In the genomic region with DNA sequence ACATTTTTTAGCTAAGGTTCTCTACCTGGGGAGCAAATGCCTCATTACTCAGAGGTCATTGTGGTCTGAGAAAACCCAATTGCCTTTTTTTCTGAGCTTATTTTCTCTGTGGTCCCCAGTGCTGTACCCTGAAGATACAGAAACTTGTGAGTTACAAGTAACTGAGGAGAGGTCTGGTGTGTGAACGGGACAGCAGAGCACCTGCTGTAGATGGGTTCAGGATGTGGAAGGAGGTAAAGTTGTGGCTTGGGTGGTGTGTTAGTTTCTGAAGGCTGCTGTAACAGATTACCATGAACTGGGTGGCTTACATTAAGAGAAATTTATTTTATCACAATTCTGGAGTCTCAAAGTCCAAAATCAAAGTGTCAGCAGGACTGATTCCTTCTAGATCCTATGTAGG, we compare ENCODE assay signal across 29 cellular contexts.
"Had no signal": no experiment of that assay in that cellular context is flagged by ENCODE, and none has a peak within 500 bp of the region (broad histone marks: within the 10 kb centered on the region; RNA-seq: fewer than 3 reads in every experiment).

No MANE protein-coding gene starts in this region.

- FAIRE-seq: small intestine, urothelium cell line had no signal

- H2AFZ ChIP-seq: parathyroid adenoma had no signal

- H3K4me3 ChIP-seq: ovary, psoas muscle, right lobe of liver, sigmoid colon, stomach, thoracic aorta, thyroid gland, tibial nerve, upper lobe of left lung, vagina had no signal

- H3K9me3 ChIP-seq: neutrophil, ovary, psoas muscle, right lobe of liver, sigmoid colon, stomach, thoracic aorta, thyroid gland, upper lobe of left lung, vagina had no signal

- H3K27me3 Mint-ChIP-seq: progenitor cell of endocrine pancreas; stimulated activated naive B cell treated with anti-CD40 and anti-IgM and Interleukin-4, amounts not matched to agents 10 μg/mL and 1 μg/mL and 100 μg/mL, for 72 hours had no signal

- H3K79me2 ChIP-seq: parathyroid adenoma had no signal

- H3K27me3 ChIP-seq: neutrophil, ovary, right lobe of liver, sigmoid colon, stomach, thyroid gland, tibial nerve, upper lobe of left lung, vagina had no signal

- H3K27ac Mint-ChIP-seq: naive thymus-derived CD4-positive, alpha-beta T cell; nephron; progenitor cell of endocrine pancreas; stimulated activated effector memory CD8-positive, alpha-beta T cell treated with anti-CD3 and anti-CD28 coated beads, Interleukin-12 subunit alpha, Interleukin-12 subunit beta, amount 100 ng/mL, for 72 hours; stimulated activated naive B cell treated with anti-CD40 and anti-IgM and Interleukin-4, amounts not matched to agents 10 μg/mL and 1 μg/mL and 100 μg/mL, for 72 hours; stimulated activated naive CD8-positive, alpha-beta T cell treated with anti-CD3 and anti-CD28 coated beads, Interleukin-15, Interleukin-2, amounts not matched to agents 100 ng/mL and 50 ng/mL, for 24 hours had no signal

- DNase-seq: naive thymus-derived CD4-positive, alpha-beta T cell; nucleus accumbens; ovary; posterior cingulate gyrus; psoas muscle; right cardiac atrium; right lobe of liver; sigmoid colon; small intestine; stimulated activated CD4-positive, alpha-beta T cell treated with anti-CD3 and anti-CD28 coated beads, Interleukin-15, amount 100 ng/mL, for 24 hours; stimulated activated CD4-positive, alpha-beta T cell treated with anti-CD3 and anti-CD28 coated beads, Interleukin-2, amount 100 ng/mL, for 24 hours; stimulated activated CD4-positive, alpha-beta T cell treated with anti-CD3 and anti-CD28 coated beads, Interleukin-2, amount 100 ng/mL, for 48 hours; stimulated activated CD4-positive, alpha-beta T cell treated with anti-CD3 and anti-CD28 coated beads, Interleukin-4, amount 100 ng/mL, for 24 hours; stimulated activated naive B cell treated with anti-CD40 and anti-IgM and Interleukin-4, amounts not matched to agents 10 μg/mL and 1 μg/mL and 100 μg/mL, for 72 hours; stimulated activated naive CD4-positive, alpha-beta T cell treated with Interleukin-2 at 50 U/mL for 16 hours; stomach; thyroid gland; trophoblast cell; upper lobe of left lung had no signal

- H3K4me1 Mint-ChIP-seq: naive thymus-derived CD4-positive, alpha-beta T cell; stimulated activated effector memory CD8-positive, alpha-beta T cell treated with anti-CD3 and anti-CD28 coated beads, Interleukin-12 subunit alpha, Interleukin-12 subunit beta, amount 100 ng/mL, for 72 hours; stimulated activated naive B cell treated with anti-CD40 and anti-IgM and Interleukin-4, amounts not matched to agents 10 μg/mL and 1 μg/mL and 100 μg/mL, for 72 hours had no signal

- H3K9me3 Mint-ChIP-seq: stimulated activated effector memory CD8-positive, alpha-beta T cell treated with anti-CD3 and anti-CD28 coated beads, Interleukin-12 subunit alpha, Interleukin-12 subunit beta, amount 100 ng/mL, for 72 hours; stimulated activated naive CD8-positive, alpha-beta T cell treated with anti-CD3 and anti-CD28 coated beads, Interleukin-15, Interleukin-2, amounts not matched to agents 100 ng/mL and 50 ng/mL, for 24 hours had no signal

- H3K27ac ChIP-seq: neutrophil, ovary, parathyroid adenoma, psoas muscle, right lobe of liver, sigmoid colon, stomach, thoracic aorta, thyroid gland, tibial nerve, upper lobe of left lung, vagina had no signal

- ATAC-seq: naive thymus-derived CD4-positive, alpha-beta T cell; psoas muscle; right cardiac atrium; right lobe of liver; stimulated activated effector memory CD8-positive, alpha-beta T cell treated with anti-CD3 and anti-CD28 coated beads, Interleukin-12 subunit alpha, Interleukin-12 subunit beta, amount 100 ng/mL, for 72 hours; stimulated activated naive B cell treated with anti-CD40 and anti-IgM and Interleukin-4, amounts not matched to agents 10 μg/mL and 1 μg/mL and 100 μg/mL, for 72 hours had no signal

- H3K4me3 Mint-ChIP-seq: naive thymus-derived CD4-positive, alpha-beta T cell; nephron; stimulated activated effector memory CD8-positive, alpha-beta T cell treated with anti-CD3 and anti-CD28 coated beads, Interleukin-12 subunit alpha, Interleukin-12 subunit beta, amount 100 ng/mL, for 72 hours; stimulated activated naive B cell treated with anti-CD40 and anti-IgM and Interleukin-4, amounts not matched to agents 10 μg/mL and 1 μg/mL and 100 μg/mL, for 72 hours; stimulated activated naive CD8-positive, alpha-beta T cell treated with anti-CD3 and anti-CD28 coated beads, Interleukin-15, Interleukin-2, amounts not matched to agents 100 ng/mL and 50 ng/mL, for 24 hours had no signal

- H3K9ac ChIP-seq: parathyroid adenoma had no signal

- H3K36me3 ChIP-seq: neutrophil, ovary, right lobe of liver, sigmoid colon, stomach, thoracic aorta, thyroid gland, tibial nerve, upper lobe of left lung, vagina had no signal

- H3K4me1 ChIP-seq: parathyroid adenoma, psoas muscle, right lobe of liver, sigmoid colon, stomach, thyroid gland, upper lobe of left lung, vagina had no signal

- H3K36me3 Mint-ChIP-seq: naive thymus-derived CD4-positive, alpha-beta T cell; stimulated activated effector memory CD8-positive, alpha-beta T cell treated with anti-CD3 and anti-CD28 coated beads, Interleukin-12 subunit alpha, Interleukin-12 subunit beta, amount 100 ng/mL, for 72 hours; stimulated activated naive B cell treated with anti-CD40 and anti-IgM and Interleukin-4, amounts not matched to agents 10 μg/mL and 1 μg/mL and 100 μg/mL, for 72 hours had no signal
